In genomic region chr16:77722315-77723107, GRCh38 we compare ENCODE assay signal across 8 cellular contexts. TPM values are rescaled to one million over a fixed set of nuclear protein-coding genes. Genes with fewer than 3 reads are reported as not detected.
A peak's percentile ranks its signal among the peaks of the same experiment; 100 is the strongest.
DNase-seq lines count a peak whose midpoint lies in the region; ATAC-seq and TF ChIP-seq lines count a peak whose summit lies in the region.

Gene NUDT7, plus strand, starts transcription at chr16:77722514. Its CDS starts 69 bp downstream, at chr16:77722583.

- peak within 1 kb of the TSS; percentile 82 for H3K4me2 ChIP-seq in OCI-LY1 (ENCODE audit: low read length)

- H3K4me3 Mint-ChIP-seq in activated T-cell treated with anti-CD3 and anti-CD28 coated beads, Interleukin-2, amount 50 U/mL, for 24 hours: peak within 1 kb of the TSS; percentile 85

- peaks cover 17% of the 10 kb centered on the region for H3K36me3 Mint-ChIP-seq in activated T-cell treated with anti-CD3 and anti-CD28 coated beads, Interleukin-2, amount 50 U/mL, for 24 hours (ENCODE audit: low read depth)

- H3F3A ChIP-seq in OCI-LY1 (ENCODE audit: insufficient read depth, low read length): no peaks in the 10 kb centered on the region

- H3K27me3 Mint-ChIP-seq in activated T-cell treated with anti-CD3 and anti-CD28 coated beads, Interleukin-2, amount 50 U/mL, for 24 hours: no peaks in the 10 kb centered on the region

- H3K36me3 ChIP-seq in OCI-LY1 (ENCODE audit: insufficient read depth, low read length): peaks cover 4% of the 10 kb centered on the region; the same call in 1 of the 2 replicates
- peaks cover 4% of the 10 kb centered on the region for H3K36me3 ChIP-seq in muscle layer of colon (ENCODE audit: insufficient read depth, low read length)

- H3K27ac ChIP-seq in OCI-LY1 (ENCODE audit: low read depth, low read length, poor library complexity, severe bottlenecking): peak within 1 kb of the TSS; percentile 69
- H3K27ac ChIP-seq in muscle layer of colon (ENCODE audit: low read depth, low read length): peak within 1 kb of the TSS; percentile 89

- no peaks in the 10 kb centered on the region for H3K79me2 ChIP-seq in OCI-LY1 (ENCODE audit: insufficient read depth, low read length)

- DNase-seq in DMS153 treated with DMSO at 0.1 percent for 48 hours (lab: John Stamatoyannopoulos, UW; ENCODE audit: unreplicated experiment) (peak; percentile 92), HuH-7.5 (ENCODE audit: low spot score) (peak; percentile 83)
- peak; percentile 98 for DNase-seq in activated T-cell treated with anti-CD3 and anti-CD28 coated beads, Interleukin-2, amount 50 U/mL, for 24 hours
- peak; percentile 85 to 91 for DNase-seq in stimulated activated CD8-positive, alpha-beta memory T cell treated with anti-CD3 and anti-CD28 coated beads, Interleukin-7, amount 100 ng/mL, for 1 hour (ENCODE audit: low read depth in 2 of 2)

- TF ChIP-seq CTCF in OCI-LY1 (IDR thresholded peaks at IDR 0.05; ENCODE audit: low read length): peak; percentile 23; the same call in 1 of the 2 replicates

- peak within 1 kb of the TSS; percentile 91 for H3K27ac Mint-ChIP-seq in activated T-cell treated with anti-CD3 and anti-CD28 coated beads, Interleukin-2, amount 50 U/mL, for 24 hours

- H3K27me3 ChIP-seq in OCI-LY1 (ENCODE audit: insufficient read depth, low read length) (no peaks in the 10 kb centered on the region), muscle layer of colon (ENCODE audit: control insufficient read depth in 1 of 2, insufficient read depth in 2 of 2, low read length in 2 of 2) (no peaks in the 10 kb centered on the region)

- ATAC-seq in GM21526 (IDR thresholded peaks at IDR 0.05; ENCODE audit: low FRiP score, unreplicated experiment): peak; percentile 88
- ATAC-seq in esophagus mucosa: peak; percentile 100

- H3K9me2 ChIP-seq in OCI-LY1 (ENCODE audit: low read depth, low read length): no peaks in the 10 kb centered on the region

- H3K9ac ChIP-seq in OCI-LY1 (ENCODE audit: low read length) (peak within 1 kb of the TSS; percentile 85), muscle layer of colon (ENCODE audit: low read length) (peak within 1 kb of the TSS; percentile 79)

- no peaks in the 10 kb centered on the region for H3K9me3 Mint-ChIP-seq in activated T-cell treated with anti-CD3 and anti-CD28 coated beads, Interleukin-2, amount 50 U/mL, for 24 hours

- no peaks in the 10 kb centered on the region for H3K9me3 ChIP-seq in OCI-LY1 (ENCODE audit: low read length)
- no peaks in the 10 kb centered on the region for H3K9me3 ChIP-seq in muscle layer of colon (ENCODE audit: low read length)

- H3K4me3 ChIP-seq in OCI-LY1 (ENCODE audit: low read depth, low read length, poor library complexity, severe bottlenecking) (peak within 1 kb of the TSS; percentile 81), muscle layer of colon (ENCODE audit: low read depth in 1 of 2, low read length in 2 of 2) (peak within 1 kb of the TSS; percentile 65 to 95)

- H3K4me1 ChIP-seq in OCI-LY1 (ENCODE audit: insufficient read depth, low read length, severe bottlenecking) (peaks cover 7% of the 10 kb centered on the region), muscle layer of colon (ENCODE audit: insufficient read depth, low read length) (peaks cover 4% of the 10 kb centered on the region)

- H4K20me1 ChIP-seq in OCI-LY1 (ENCODE audit: insufficient read depth, low read length): no peaks in the 10 kb centered on the region

- peaks cover 15% of the 10 kb centered on the region for H3K4me1 Mint-ChIP-seq in activated T-cell treated with anti-CD3 and anti-CD28 coated beads, Interleukin-2, amount 50 U/mL, for 24 hours (ENCODE audit: low read depth)

- no peak within 1 kb of the TSS for H2AFZ ChIP-seq in OCI-LY1 (ENCODE audit: low read length)

RNA-seq across cellular contexts. Expression of gene NUDT7, which starts in this region (rescaled TPM):
- 7.6 TPM for total RNA-seq in esophagus mucosa

Comparison
In these comparisons a context has a peak if more than half of its experiments do, and no peak if none do; other contexts are left out.
1. Peak in every context shown above with its lines: DNase-seq, ATAC-seq, H3K4me3 ChIP-seq and H3K27ac ChIP-seq.